Comparison of ENCODE assay signal across 23 cellular contexts in the genomic region with DNA sequence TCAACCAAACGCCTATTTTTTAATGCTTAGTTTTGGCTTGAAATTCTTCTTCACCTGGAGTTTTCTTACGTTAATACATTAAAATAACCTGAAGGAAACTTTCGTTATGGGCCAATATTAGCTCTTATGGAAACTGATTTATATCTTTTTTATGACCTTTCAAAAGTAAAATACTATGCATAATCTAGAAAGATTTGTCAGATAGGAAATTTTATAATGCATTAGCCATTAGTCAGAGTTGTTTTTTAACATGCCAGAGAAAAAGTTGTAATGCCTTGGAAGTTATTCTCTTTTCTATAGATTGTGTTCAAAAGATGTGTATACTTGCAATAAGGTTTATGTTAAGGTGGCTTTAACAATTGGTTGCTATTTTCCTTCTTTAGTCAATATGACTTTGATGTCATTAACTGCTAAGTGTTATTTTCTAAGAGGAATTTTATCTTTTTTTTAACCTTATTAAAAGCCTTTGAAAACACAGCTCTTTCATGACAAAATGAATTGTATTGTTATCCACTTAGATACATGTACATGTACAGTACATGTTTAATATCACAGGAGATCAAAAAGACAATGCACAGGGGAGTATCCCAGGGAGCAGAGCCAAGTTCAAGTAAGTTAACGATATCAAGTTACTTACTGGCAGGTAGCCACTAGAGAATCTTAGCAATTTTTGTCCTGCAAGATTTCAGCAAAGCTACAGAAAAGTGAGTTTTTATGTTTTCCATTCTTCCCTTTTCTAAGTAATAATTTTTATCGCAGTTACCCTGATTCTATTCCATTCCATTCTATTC. TPM values are rescaled to one million over a fixed set of nuclear protein-coding genes. Genes with fewer than 3 reads are reported as not detected.
A peak's percentile ranks its signal among the peaks of the same experiment; 100 is the strongest.
DNase-seq lines count a peak whose midpoint lies in the region; ATAC-seq, FAIRE-seq and TF ChIP-seq lines count a peak whose summit lies in the region.
"Had no signal": no experiment of that assay in that cellular context is flagged by ENCODE, and none has a peak within 500 bp of the region (broad histone marks: within the 10 kb centered on the region; RNA-seq: fewer than 3 reads in every experiment).

No MANE protein-coding gene starts in this region.

- TF ChIP-seq CTCF in bronchial epithelial cell (IDR thresholded peaks at IDR 0.05; ENCODE audit: insufficient read depth, low read length, severe bottlenecking) = no peak

- no peaks in the 10 kb centered on the region for H3K4me1 ChIP-seq in small intestine (ENCODE audit: control insufficient read depth in 2 of 2, insufficient read depth in 1 of 2, low read depth in 1 of 2, low read length in 1 of 2)
- H3K4me1 ChIP-seq: parathyroid adenoma had no signal

- FAIRE-seq in H54 (lab: Jason Lieb, UNC) = peak; percentile 95
- FAIRE-seq in bronchial epithelial cell (lab: Jason Lieb, UNC) = no peak
- FAIRE-seq in small intestine (lab: Jason Lieb, UNC) = no peak

- no peaks in the 10 kb centered on the region for H3K27me3 ChIP-seq in bronchial epithelial cell (ENCODE audit: control insufficient read depth, insufficient read depth, low read length)
- H3K27me3 ChIP-seq in small intestine (ENCODE audit: control insufficient read depth in 2 of 2, insufficient read depth in 2 of 2, low read length in 2 of 2) = no peaks in the 10 kb centered on the region
- H3K27me3 ChIP-seq: cardiac muscle cell, dorsolateral prefrontal cortex, transverse colon had no signal

- no peaks in the 10 kb centered on the region for H3K36me3 ChIP-seq in bronchial epithelial cell (ENCODE audit: control insufficient read depth, insufficient read depth, low read length)
- H3K36me3 ChIP-seq in small intestine (ENCODE audit: control insufficient read depth in 2 of 2, insufficient read depth in 2 of 2, low read length in 2 of 2) = peaks cover 0 to 13% of the 10 kb centered on the region in 2 donors
- H3K36me3 ChIP-seq: cardiac muscle cell, transverse colon had no signal

- H3K27ac ChIP-seq in small intestine (ENCODE audit: low read depth in 1 of 2, low read length in 1 of 2) = no peak overlapping the region
- H3K27ac ChIP-seq: cardiac muscle cell, dorsolateral prefrontal cortex, parathyroid adenoma, transverse colon had no signal

- 74 to 75% (median 74%) methylated on average over 5 of the region's 5 CpGs for WGBS in small intestine, 3 donors

- DNase-seq in H54 (ENCODE audit: insufficient read length, low spot score) (no peak), NCI-H2171 treated with DMSO at 0.1 percent for 48 hours (lab: John Stamatoyannopoulos, UW) (peak; percentile 73), bronchial epithelial cell (ENCODE audit: low read depth) (peak; percentile 47), left kidney (ENCODE audit: low read depth, low spot score) (peak; percentile 18), small intestine (no peak)
- DNase-seq in stimulated activated naive CD4-positive, alpha-beta T cell treated with Interleukin-2 at 50 U/mL for 16 hours (lab: John Stamatoyannopoulos, UW) = no peak
- DNase-seq: activated CD4-positive, alpha-beta T cell treated with anti-CD3 and anti-CD28 coated beads for 4 hours; activated CD8-positive, alpha-beta memory T cell treated with anti-CD3 and anti-CD28 coated beads, Interleukin-2, amount 10 ng/mL, durations not matched to agents 7 days and 5 days; CD8-positive, alpha-beta T cell; DND-41; dorsolateral prefrontal cortex; naive thymus-derived CD8-positive, alpha-beta T cell; NCI-H146; RPMI8226; stimulated activated CD4-positive, alpha-beta T cell treated with anti-CD3 and anti-CD28 coated beads, Interleukin-2, amount 100 ng/mL, for 24 hours; SW 1271; transverse colon had no signal

- H3K9me3 ChIP-seq in small intestine (ENCODE audit: control insufficient read depth, low read depth) = no peaks in the 10 kb centered on the region
- H3K9me3 ChIP-seq: transverse colon had no signal

- no peak for TF ChIP-seq POLR2A in H54 (IDR thresholded peaks at IDR 0.05; ENCODE audit: low read depth, low read length)

- H3K4me3 ChIP-seq in bronchial epithelial cell (ENCODE audit: low read depth, low read length) = no peak overlapping the region
- H3K4me3 ChIP-seq in small intestine (ENCODE audit: low read depth in 1 of 2, low read length in 2 of 2) = no peak overlapping the region
- H3K4me3 ChIP-seq: cardiac muscle cell, dorsolateral prefrontal cortex, lung, transverse colon had no signal

- ATAC-seq in HG03139 (IDR thresholded peaks at IDR 0.05; ENCODE audit: unreplicated experiment) (no peak), GM18511 (IDR thresholded peaks at IDR 0.05; ENCODE audit: unreplicated experiment) (no peak)
- ATAC-seq: activated CD8-positive, alpha-beta memory T cell treated with anti-CD3 and anti-CD28 coated beads, Interleukin-2, amount 10 ng/mL, durations not matched to agents 7 days and 5 days; CD8-positive, alpha-beta T cell; naive thymus-derived CD8-positive, alpha-beta T cell; sciatic nerve had no signal

RNA-seq across cellular contexts. Expression of a gene that starts 34.1 kb away (rescaled TPM):
- 54.8 and 58.0 TPM in 2 replicates for total RNA-seq in bronchial epithelial cell
- 100 to 1,000 TPM in 1 of 3 donors, 10 to 100 TPM in 2; 48.9 to 123 (median 89.4) TPM for polyA plus RNA-seq in small intestine

Comparison
In these comparisons a context has a peak if more than half of its experiments do, and no peak if none do; other contexts are left out.
1. DNase-seq: peak in NCI-H2171 treated with DMSO at 0.1 percent for 48 hours (single experiment), bronchial epithelial cell (single experiment) and left kidney (single experiment); none in H54 (single experiment), stimulated activated naive CD4-positive, alpha-beta T cell treated with Interleukin-2 at 50 U/mL for 16 hours (single experiment) and small intestine (single experiment).